ENCODE assay signal across 18 cellular contexts in the genomic region with DNA sequence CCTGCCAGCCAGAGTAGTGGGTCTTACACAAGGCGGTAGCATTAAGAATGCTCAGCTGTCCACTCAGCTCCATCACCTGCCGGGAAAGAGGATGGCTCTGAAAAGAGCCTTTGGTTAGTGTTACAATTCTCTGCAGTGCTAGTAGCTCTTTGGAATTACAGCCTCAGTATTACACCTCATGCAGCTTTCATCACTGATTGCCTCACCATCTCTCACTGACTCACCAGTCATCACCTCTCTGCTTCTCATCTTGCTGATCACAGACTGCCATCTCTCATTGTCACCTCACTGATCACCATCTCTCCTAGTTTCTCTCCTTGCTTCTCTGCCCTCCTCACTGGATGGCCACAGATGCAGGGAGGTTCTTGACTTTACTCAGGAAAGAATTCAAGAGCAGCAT.
"Had no signal": no experiment of that assay in that cellular context is flagged by ENCODE, and none has a peak within 500 bp of the region (broad histone marks: within the 10 kb centered on the region; RNA-seq: fewer than 3 reads in every experiment).

No MANE protein-coding gene starts in this region.

- H2AFZ ChIP-seq: parathyroid adenoma had no signal

- DNase-seq: activated CD4-positive, alpha-beta memory T cell treated with anti-CD3 and anti-CD28 coated beads, Interleukin-2, amount 10 ng/mL, durations not matched to agents 7 days and 5 days; activated CD4-positive, alpha-beta T cell treated with anti-CD3 and anti-CD28 coated beads for 48 hours; activated CD4-positive, CD25-positive, alpha-beta regulatory T cell; activated CD8-positive, alpha-beta memory T cell treated with anti-CD3 and anti-CD28 coated beads, Interleukin-2, amount 10 ng/mL, durations not matched to agents 7 days and 5 days; activated naive CD4-positive, alpha-beta T cell; activated naive CD8-positive, alpha-beta T cell treated with anti-CD3 and anti-CD28 coated beads for 36 hours; amygdala; caudate nucleus; endodermal cell; hippocampal formation; kidney glomerular epithelial cell; naive thymus-derived CD8-positive, alpha-beta T cell; SK-N-SH; stimulated activated CD4-positive, alpha-beta T cell treated with anti-CD3 and anti-CD28 coated beads, Interleukin-4, amount 100 ng/mL, for 4 hours; stimulated activated naive B cell treated with anti-CD40 and anti-IgM and Interleukin-4, amounts not matched to agents 10 μg/mL and 1 μg/mL and 100 μg/mL, for 72 hours had no signal

- H3K27ac ChIP-seq: parathyroid adenoma had no signal

- H3K79me2 ChIP-seq: parathyroid adenoma had no signal

- H3K9me3 ChIP-seq: SK-N-SH had no signal

- H3K4me2 ChIP-seq: SK-N-SH had no signal

- H3K4me1 ChIP-seq: parathyroid adenoma had no signal

- H3K4me3 Mint-ChIP-seq: activated CD4-positive, alpha-beta memory T cell treated with anti-CD3 and anti-CD28 coated beads, Interleukin-2, amount 10 ng/mL, durations not matched to agents 7 days and 5 days; activated CD8-positive, alpha-beta memory T cell treated with anti-CD3 and anti-CD28 coated beads, Interleukin-2, amount 10 ng/mL, durations not matched to agents 7 days and 5 days; activated naive CD8-positive, alpha-beta T cell treated with anti-CD3 and anti-CD28 coated beads for 36 hours; endodermal cell; naive thymus-derived CD8-positive, alpha-beta T cell; stimulated activated naive B cell treated with anti-CD40 and anti-IgM and Interleukin-4, amounts not matched to agents 10 μg/mL and 1 μg/mL and 100 μg/mL, for 72 hours; T-helper 2 cell treated with Interferon-gamma antibody and Interleukin-4, amounts not matched to agents 5 μg/mL and 100 μg/mL, for 36 hours; type B pancreatic cell had no signal

- H3K27me3 Mint-ChIP-seq: activated CD4-positive, alpha-beta memory T cell treated with anti-CD3 and anti-CD28 coated beads, Interleukin-2, amount 10 ng/mL, durations not matched to agents 7 days and 5 days; activated CD8-positive, alpha-beta memory T cell treated with anti-CD3 and anti-CD28 coated beads, Interleukin-2, amount 10 ng/mL, durations not matched to agents 7 days and 5 days; activated naive CD8-positive, alpha-beta T cell treated with anti-CD3 and anti-CD28 coated beads for 36 hours had no signal

- H3K9me3 Mint-ChIP-seq: endodermal cell; stimulated activated naive B cell treated with anti-CD40 and anti-IgM and Interleukin-4, amounts not matched to agents 10 μg/mL and 1 μg/mL and 100 μg/mL, for 72 hours; type B pancreatic cell had no signal

- H3K27ac Mint-ChIP-seq: activated CD4-positive, alpha-beta memory T cell treated with anti-CD3 and anti-CD28 coated beads, Interleukin-2, amount 10 ng/mL, durations not matched to agents 7 days and 5 days; activated CD8-positive, alpha-beta memory T cell treated with anti-CD3 and anti-CD28 coated beads, Interleukin-2, amount 10 ng/mL, durations not matched to agents 7 days and 5 days; activated naive CD8-positive, alpha-beta T cell treated with anti-CD3 and anti-CD28 coated beads for 36 hours; endodermal cell; naive thymus-derived CD8-positive, alpha-beta T cell; stimulated activated naive B cell treated with anti-CD40 and anti-IgM and Interleukin-4, amounts not matched to agents 10 μg/mL and 1 μg/mL and 100 μg/mL, for 72 hours; T-helper 2 cell treated with Interferon-gamma antibody and Interleukin-4, amounts not matched to agents 5 μg/mL and 100 μg/mL, for 36 hours; type B pancreatic cell had no signal

- H3K4me1 Mint-ChIP-seq: activated CD4-positive, alpha-beta memory T cell treated with anti-CD3 and anti-CD28 coated beads, Interleukin-2, amount 10 ng/mL, durations not matched to agents 7 days and 5 days; activated CD8-positive, alpha-beta memory T cell treated with anti-CD3 and anti-CD28 coated beads, Interleukin-2, amount 10 ng/mL, durations not matched to agents 7 days and 5 days; activated naive CD8-positive, alpha-beta T cell treated with anti-CD3 and anti-CD28 coated beads for 36 hours; endodermal cell; naive thymus-derived CD8-positive, alpha-beta T cell; stimulated activated naive B cell treated with anti-CD40 and anti-IgM and Interleukin-4, amounts not matched to agents 10 μg/mL and 1 μg/mL and 100 μg/mL, for 72 hours had no signal

- H3K9ac ChIP-seq: parathyroid adenoma, SK-N-SH had no signal

- H3K36me3 Mint-ChIP-seq: activated CD8-positive, alpha-beta memory T cell treated with anti-CD3 and anti-CD28 coated beads, Interleukin-2, amount 10 ng/mL, durations not matched to agents 7 days and 5 days; activated naive CD8-positive, alpha-beta T cell treated with anti-CD3 and anti-CD28 coated beads for 36 hours; naive thymus-derived CD8-positive, alpha-beta T cell; stimulated activated naive B cell treated with anti-CD40 and anti-IgM and Interleukin-4, amounts not matched to agents 10 μg/mL and 1 μg/mL and 100 μg/mL, for 72 hours; type B pancreatic cell had no signal
